In genomic region chr6:82247634-82248232, GRCh38 we compare ENCODE assay signal across 8 cellular contexts. TPM values are rescaled to one million over a fixed set of nuclear protein-coding genes. Genes with fewer than 3 reads are reported as not detected.
DNase-seq lines count a peak whose midpoint lies in the region; ATAC-seq and TF ChIP-seq lines count a peak whose summit lies in the region.

A gene with protein sequence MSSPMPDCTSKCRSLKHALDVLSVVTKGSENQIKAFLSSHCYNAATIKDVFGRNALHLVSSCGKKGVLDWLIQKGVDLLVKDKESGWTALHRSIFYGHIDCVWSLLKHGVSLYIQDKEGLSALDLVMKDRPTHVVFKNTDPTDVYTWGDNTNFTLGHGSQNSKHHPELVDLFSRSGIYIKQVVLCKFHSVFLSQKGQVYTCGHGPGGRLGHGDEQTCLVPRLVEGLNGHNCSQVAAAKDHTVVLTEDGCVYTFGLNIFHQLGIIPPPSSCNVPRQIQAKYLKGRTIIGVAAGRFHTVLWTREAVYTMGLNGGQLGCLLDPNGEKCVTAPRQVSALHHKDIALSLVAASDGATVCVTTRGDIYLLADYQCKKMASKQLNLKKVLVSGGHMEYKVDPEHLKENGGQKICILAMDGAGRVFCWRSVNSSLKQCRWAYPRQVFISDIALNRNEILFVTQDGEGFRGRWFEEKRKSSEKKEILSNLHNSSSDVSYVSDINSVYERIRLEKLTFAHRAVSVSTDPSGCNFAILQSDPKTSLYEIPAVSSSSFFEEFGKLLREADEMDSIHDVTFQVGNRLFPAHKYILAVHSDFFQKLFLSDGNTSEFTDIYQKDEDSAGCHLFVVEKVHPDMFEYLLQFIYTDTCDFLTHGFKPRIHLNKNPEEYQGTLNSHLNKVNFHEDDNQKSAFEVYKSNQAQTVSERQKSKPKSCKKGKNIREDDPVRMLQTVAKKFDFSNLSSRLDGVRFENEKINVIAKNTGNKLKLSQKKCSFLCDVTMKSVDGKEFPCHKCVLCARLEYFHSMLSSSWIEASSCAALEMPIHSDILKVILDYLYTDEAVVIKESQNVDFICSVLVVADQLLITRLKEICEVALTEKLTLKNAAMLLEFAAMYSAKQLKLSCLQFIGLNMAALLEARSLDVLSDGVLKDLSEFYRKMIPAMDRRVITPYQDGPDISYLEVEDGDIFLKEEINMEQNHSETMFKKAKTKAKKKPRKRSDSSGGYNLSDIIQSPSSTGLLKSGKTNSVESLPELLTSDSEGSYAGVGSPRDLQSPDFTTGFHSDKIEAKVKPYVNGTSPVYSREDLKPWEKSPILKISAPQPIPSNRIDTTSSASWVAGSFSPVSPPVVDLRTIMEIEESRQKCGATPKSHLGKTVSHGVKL (N-terminal part only) (minus strand): TSS chr6:82247744. CDS start chr6:82240486, 7,258 bp downstream.

- TF ChIP-seq POLR2A in GM19099 (IDR thresholded peaks at IDR 0.05; ENCODE audit: extremely low read depth, insufficient read length, low read depth), result peak; percentile 59

- DNase-seq in AG20443 (ENCODE audit: low spot score) (peak; percentile 98), NCI-H510A (lab: John Stamatoyannopoulos, UW) (peak; percentile 64), cerebellum (ENCODE audit: low spot score) (peak; percentile 94), kidney glomerular epithelial cell (lab: John Stamatoyannopoulos, UW) (peak; percentile 95)
- peak; percentile 86 for DNase-seq in activated CD4-positive, alpha-beta T cell treated with anti-CD3 and anti-CD28 coated beads for 1 hour
- peak; percentile 75 to 86 (median 84) for DNase-seq in stimulated activated CD4-positive, alpha-beta T cell treated with anti-CD3 and anti-CD28 coated beads, Interleukin-1b, Interleukin-23, amount 100 ng/mL, for 24 hours (ENCODE audit: low read depth in 4 of 4, low spot score in 1 of 4)

- ATAC-seq in HG03432 (IDR thresholded peaks at IDR 0.05; ENCODE audit: unreplicated experiment), result peak; percentile 90

RNA-seq across cellular contexts. Expression of the gene that starts here (rescaled TPM):
- total RNA-seq in cerebellum, result 65.4 TPM

Comparison
In these comparisons a context has a peak if more than half of its experiments do, and no peak if none do; other contexts are left out.
1. Peak in every context shown above with its lines: DNase-seq and ATAC-seq.